ENCODE assay signal across 8 cellular contexts in the genomic region with DNA sequence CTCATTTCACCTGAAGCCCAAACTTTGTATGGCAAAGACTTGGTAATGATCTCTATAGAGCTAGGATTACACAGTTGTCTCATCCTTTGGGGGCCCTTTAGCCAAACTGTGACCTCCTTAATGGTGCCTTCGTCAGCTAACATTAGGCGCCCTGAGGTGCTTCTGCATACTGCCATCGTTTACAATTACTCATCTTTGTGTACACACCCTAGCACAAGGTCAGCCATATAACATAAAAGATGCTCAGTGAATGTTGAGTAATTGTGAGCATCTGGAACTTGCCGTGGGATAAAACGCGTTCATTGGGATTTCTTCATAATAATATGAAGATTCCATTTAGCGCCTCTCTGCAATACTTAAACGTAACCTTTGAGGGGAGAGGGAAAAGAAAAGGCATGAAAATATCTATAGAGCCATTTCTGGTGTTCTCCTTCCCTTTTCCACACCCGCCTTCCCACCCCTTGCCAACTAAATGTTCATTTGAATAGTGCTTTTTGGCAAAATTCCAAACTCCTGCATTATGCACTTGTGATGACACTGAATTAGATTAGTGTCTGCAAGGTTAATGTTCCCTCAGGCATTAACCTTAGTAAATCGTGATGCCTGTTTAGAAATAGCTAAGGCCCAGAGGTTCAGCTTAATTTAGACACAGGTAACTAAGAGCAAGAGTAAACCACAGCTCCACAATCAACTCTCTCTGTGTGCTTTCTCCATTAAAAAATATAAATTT. TPM values are rescaled to one million over a fixed set of nuclear protein-coding genes. Genes with fewer than 3 reads are reported as not detected.
DNase-seq lines count a peak whose midpoint lies in the region; ATAC-seq and TF ChIP-seq lines count a peak whose summit lies in the region.

No MANE protein-coding gene starts in this region.

- no peaks in the 10 kb centered on the region for H3K27me3 Mint-ChIP-seq in T-cell

- CTCF ChIA-PET in T-cell (lab: Charles Lee), result interaction anchor here (0.5 to 1.5 kb wide), 4 partner anchors 25 to 220 kb away, joined by 3 to 7 read pairs (median 4); no protein-coding TSS in a partner anchor

- H3K36me3 Mint-ChIP-seq in T-cell, result peaks cover 3% of the 10 kb centered on the region

- H3K27ac ChIP-seq in foreskin keratinocyte, result peak overlapping the region; percentile 86
- H3K27ac ChIP-seq in skin epidermis, result peak overlapping the region in 19 of 21 experiments; percentile 78 to 98 (median 97)

- peak overlapping the region; percentile 97 for H3K27ac Mint-ChIP-seq in T-cell

- peaks cover 3% of the 10 kb centered on the region for H3K4me1 ChIP-seq in foreskin keratinocyte

- TF ChIP-seq CTCF in foreskin keratinocyte (conservative IDR thresholded peaks at IDR 0.05), result no peak

- DNase-seq in CD1c-positive myeloid dendritic cell (ENCODE audit: extremely low spot score), result peak; percentile 12
- no peak for DNase-seq in T-cell
- DNase-seq in foreskin keratinocyte, result peak; percentile 51 to 69
- DNase-seq in activated effector memory CD4-positive, alpha-beta T cell treated with Interleukin-2 at 50 U/mL for 16 hours, result no peak

- no peaks in the 10 kb centered on the region for H3K27me3 ChIP-seq in foreskin keratinocyte

- peak overlapping the region; percentile 92 to 97 (median 96) for H3K4me3 Mint-ChIP-seq in T-cell

- H3K4me1 Mint-ChIP-seq in T-cell, result peaks cover 38 to 41% (median 39%) of the 10 kb centered on the region in 3 donors

- H3K4me3 ChIP-seq in skin epidermis, result peak overlapping the region; percentile 71 to 98 (median 93)

- ATAC-seq in HG03280 (IDR thresholded peaks at IDR 0.05; ENCODE audit: unreplicated experiment) (peak; percentile 14), T-cell (replicated peaks in 1 of 4) (no peak), foreskin keratinocyte (peak; percentile 58), GM19452 (IDR thresholded peaks at IDR 0.05; ENCODE audit: unreplicated experiment) (no peak), GM18907 (IDR thresholded peaks at IDR 0.05; ENCODE audit: unreplicated experiment) (no peak)

- POLR2A ChIA-PET in T-cell (lab: Charles Lee), result interaction anchor here (0.7 to 0.9 kb wide), 4 partner anchors 20 to 62 kb away, joined by 3 to 7 read pairs (median 4); no protein-coding TSS in a partner anchor

- no peaks in the 10 kb centered on the region for H3K9me3 Mint-ChIP-seq in T-cell

RNA-seq across cellular contexts. Expression of gene ZNF148, which starts 1.0 kb away (rescaled TPM):
- total RNA-seq in T-cell (10 to 100 TPM; 46.5 to 50.6 (median 50.4) TPM), foreskin keratinocyte (23.1 and 23.5 TPM in 2 replicates)
- 2.4 and 3.1 TPM in 2 replicates for polyA plus RNA-seq in foreskin keratinocyte

Comparison
In these comparisons a context has a peak if more than half of its experiments do, and no peak if none do; other contexts are left out.
1. DNase-seq: peak in CD1c-positive myeloid dendritic cell (single experiment) and foreskin keratinocyte (2 of 2); none in T-cell (0 of 34) and activated effector memory CD4-positive, alpha-beta T cell treated with Interleukin-2 at 50 U/mL for 16 hours (single experiment).
2. ATAC-seq: peak in HG03280 (single experiment) and foreskin keratinocyte (single experiment); none in T-cell (0 of 4), GM19452 (single experiment) and GM18907 (single experiment).